Comparison of ENCODE assay signal across 8 cellular contexts in genomic region chr2:135876066-135876711, GRCh38. TPM values are rescaled to one million over a fixed set of nuclear protein-coding genes. Genes with fewer than 3 reads are reported as not detected.
DNase-seq lines count a peak whose midpoint lies in the region; ATAC-seq and TF ChIP-seq lines count a peak whose summit lies in the region.

TSS of gene MCM6 (minus strand) at chr2:135876443. CDS start at chr2:135876365, 78 bp downstream.

- no peaks in the 10 kb centered on the region for H3K27me3 ChIP-seq in mucosa of rectum (ENCODE audit: control insufficient read depth in 2 of 2, insufficient read depth in 2 of 2, low read length in 2 of 2)

- no peaks in the 10 kb centered on the region for H3K36me3 Mint-ChIP-seq in IgD-negative memory B cell

- H3K27me3 Mint-ChIP-seq in IgD-negative memory B cell = no peaks in the 10 kb centered on the region

- H3K4me3 Mint-ChIP-seq in IgD-negative memory B cell = peak within 1 kb of the TSS; percentile 92 to 99 (median 98)

- ATAC-seq in GM21529 (IDR thresholded peaks at IDR 0.05; ENCODE audit: unreplicated experiment) = peak; percentile 87

- peaks cover 23 to 27% (median 26%) of the 10 kb centered on the region in 3 donors for H3K4me1 Mint-ChIP-seq in IgD-negative memory B cell

- H3K4me3 ChIP-seq in mucosa of rectum (ENCODE audit: low read length in 2 of 2) = peak within 1 kb of the TSS; percentile 70 to 82

- H3K9ac ChIP-seq in mucosa of rectum (ENCODE audit: low read depth in 1 of 2, low read length in 2 of 2) = peak within 1 kb of the TSS; percentile 52 to 74

- no peaks in the 10 kb centered on the region for H3K9me3 Mint-ChIP-seq in IgD-negative memory B cell

- peaks cover 4 to 7% of the 10 kb centered on the region in 2 donors for H3K4me1 ChIP-seq in mucosa of rectum (ENCODE audit: control insufficient read depth in 2 of 2, insufficient read depth in 2 of 2, low read length in 2 of 2)

- H3K9me3 ChIP-seq in mucosa of rectum (ENCODE audit: control insufficient read depth in 2 of 2, low read length in 2 of 2) = no peaks in the 10 kb centered on the region

- DNase-seq in DMS114 treated with DMSO at 0.1 percent for 48 hours (lab: John Stamatoyannopoulos, UW; ENCODE audit: unreplicated experiment) = peak; percentile 89
- DNase-seq in OCI-M2 (lab: John Stamatoyannopoulos, UW; ENCODE audit: unreplicated experiment) = peak; percentile 71
- DNase-seq in activated T-cell treated with anti-CD3 and anti-CD28 coated beads for 4 hours = peak; percentile 96
- peak; percentile 99 for DNase-seq in erythroblast (lab: John Stamatoyannopoulos, UW)
- peak; percentile 99 for DNase-seq in stimulated activated CD8-positive, alpha-beta memory T cell treated with anti-CD3 and anti-CD28 coated beads, Interleukin-4, amount 100 ng/mL, for 48 hours

- peak within 1 kb of the TSS; percentile 68 to 75 for H3K27ac ChIP-seq in mucosa of rectum (ENCODE audit: low read depth in 2 of 2, low read length in 2 of 2)

- TF ChIP-seq POLR2A in erythroblast (IDR thresholded peaks at IDR 0.05; ENCODE audit: low read length) = peak; percentile 79

- peaks cover under 1 to 4% of the 10 kb centered on the region in 2 donors for H3K36me3 ChIP-seq in mucosa of rectum (ENCODE audit: control insufficient read depth in 2 of 2, insufficient read depth in 2 of 2, low read length in 2 of 2)

- peak within 1 kb of the TSS; percentile 92 to 98 (median 97) for H3K27ac Mint-ChIP-seq in IgD-negative memory B cell

RNA-seq across cellular contexts. Expression of gene MCM6, which starts in this region (rescaled TPM):
- polyA plus RNA-seq in IgD-negative memory B cell = 8.2 TPM

Comparison
In these comparisons a context has a peak if more than half of its experiments do, and no peak if none do; other contexts are left out.
1. Peak in every context shown above with its lines: DNase-seq, ATAC-seq, H3K4me3 ChIP-seq and H3K27ac ChIP-seq.